In the genomic region with DNA sequence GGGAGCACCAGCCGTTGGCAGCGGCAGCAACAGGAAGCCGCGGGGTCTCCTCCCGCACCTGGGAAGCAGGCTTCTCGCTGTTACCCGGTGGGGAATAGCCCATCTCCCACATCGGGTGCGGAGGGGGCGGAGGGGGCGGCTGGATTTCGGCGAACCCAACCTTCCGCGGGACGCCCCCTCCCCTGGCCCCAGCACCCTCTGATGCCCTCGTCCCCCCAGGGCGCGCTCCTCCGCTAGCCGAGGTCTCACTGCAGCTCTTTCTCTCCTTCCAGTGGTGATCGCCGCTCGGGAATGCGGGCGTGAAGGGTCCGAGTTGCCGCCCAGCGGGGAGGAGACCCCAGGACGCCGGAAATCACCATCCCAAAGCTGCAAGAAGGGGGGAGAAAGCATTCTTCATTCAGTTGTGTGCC, we compare ENCODE assay signal across 8 cellular contexts. TPM values are rescaled to one million over a fixed set of nuclear protein-coding genes. Genes with fewer than 3 reads are reported as not detected.
DNase-seq lines count a peak whose midpoint lies in the region; ATAC-seq, FAIRE-seq and TF ChIP-seq lines count a peak whose summit lies in the region.

No MANE protein-coding gene starts in this region.

- peak; percentile 11 for ATAC-seq in stimulated activated naive CD8-positive, alpha-beta T cell treated with anti-CD3 and anti-CD28 coated beads, Interleukin-15, amount 100 ng/mL, for 72 hours

- peaks cover 25% of the 10 kb centered on the region for H4K20me1 ChIP-seq in astrocyte (ENCODE audit: insufficient read depth, low read length)

- H3K4me3 ChIP-seq in HL-60 (replicated peaks; ENCODE audit: insufficient read depth, low read length) (peak overlapping the region; percentile 42), astrocyte (ENCODE audit: insufficient read depth, low read depth, low read length) (peak overlapping the region; percentile 77), kidney (ENCODE audit: low read length in 2 of 2) (peak overlapping the region; percentile 66 to 85)

- peaks cover 2% of the 10 kb centered on the region for H3K9me3 Mint-ChIP-seq in astrocyte (ENCODE audit: unreplicated experiment)
- peaks cover 4 to 5% of the 10 kb centered on the region in 2 donors for H3K9me3 Mint-ChIP-seq in stimulated activated naive CD8-positive, alpha-beta T cell treated with anti-CD3 and anti-CD28 coated beads, Interleukin-15, amount 100 ng/mL, for 72 hours

- H3K9ac ChIP-seq in ES-I3 (ENCODE audit: low read depth, low read length), result peak overlapping the region; percentile 93
- H3K9ac ChIP-seq in astrocyte (ENCODE audit: low read length), result peak overlapping the region; percentile 96
- peak overlapping the region; percentile 33 to 96 for H3K9ac ChIP-seq in kidney (ENCODE audit: low read length in 2 of 2)

- H3K9me3 ChIP-seq in ES-I3 (ENCODE audit: control insufficient read depth, insufficient read depth, low read length), result no peaks in the 10 kb centered on the region
- H3K9me3 ChIP-seq in astrocyte (ENCODE audit: insufficient read depth, low read depth, low read length), result no peaks in the 10 kb centered on the region
- no peaks in the 10 kb centered on the region for H3K9me3 ChIP-seq in kidney (ENCODE audit: control insufficient read depth in 1 of 2, low read length in 2 of 2)

- TF ChIP-seq CTCF in HL-60 (IDR thresholded peaks at IDR 0.05; ENCODE audit: insufficient read depth, low read length) (no peak), astrocyte (IDR thresholded peaks at IDR 0.05; ENCODE audit: insufficient read depth, low read depth, low read length) (no peak), kidney (IDR thresholded peaks at IDR 0.05; ENCODE audit: borderline replicate concordance, extremely low read depth, insufficient read depth) (no peak)

- H3K27ac Mint-ChIP-seq in astrocyte (ENCODE audit: unreplicated experiment), result peak overlapping the region; percentile 98
- peak overlapping the region; percentile 66 to 99 for H3K27ac Mint-ChIP-seq in stimulated activated naive CD8-positive, alpha-beta T cell treated with anti-CD3 and anti-CD28 coated beads, Interleukin-15, amount 100 ng/mL, for 72 hours

- H3K79me2 ChIP-seq in astrocyte (ENCODE audit: insufficient read depth, low read length), result peaks cover 52% of the 10 kb centered on the region

- H3K27me3 ChIP-seq in HL-60 (ENCODE audit: insufficient read depth, poor library complexity, severe bottlenecking), result peaks cover 44% of the 10 kb centered on the region
- H3K27me3 ChIP-seq in astrocyte (ENCODE audit: insufficient read depth, low read length), result no peaks in the 10 kb centered on the region

- H3K27me3 Mint-ChIP-seq in astrocyte (ENCODE audit: low read depth, unreplicated experiment), result no peaks in the 10 kb centered on the region
- peaks cover 21% of the 10 kb centered on the region for H3K27me3 Mint-ChIP-seq in stimulated activated naive CD8-positive, alpha-beta T cell treated with anti-CD3 and anti-CD28 coated beads, Interleukin-15, amount 100 ng/mL, for 72 hours

- no peak overlapping the region for H2AFZ ChIP-seq in astrocyte (ENCODE audit: low read depth, low read length)

- H3K36me3 Mint-ChIP-seq in astrocyte (ENCODE audit: low read depth, unreplicated experiment), result peaks cover 19% of the 10 kb centered on the region

- H3K4me3 Mint-ChIP-seq in astrocyte (ENCODE audit: unreplicated experiment), result peak overlapping the region; percentile 99
- peak overlapping the region; percentile 98 to 99 for H3K4me3 Mint-ChIP-seq in stimulated activated naive CD8-positive, alpha-beta T cell treated with anti-CD3 and anti-CD28 coated beads, Interleukin-15, amount 100 ng/mL, for 72 hours

- H3K4me1 Mint-ChIP-seq in astrocyte (ENCODE audit: low read depth, unreplicated experiment), result peaks cover 26% of the 10 kb centered on the region
- peaks cover 34% of the 10 kb centered on the region for H3K4me1 Mint-ChIP-seq in stimulated activated naive CD8-positive, alpha-beta T cell treated with anti-CD3 and anti-CD28 coated beads, Interleukin-15, amount 100 ng/mL, for 72 hours

- H3K4me2 ChIP-seq in astrocyte (ENCODE audit: low read length), result peak overlapping the region; percentile 87

- H3K27ac ChIP-seq in HL-60 (replicated peaks), result no peak overlapping the region
- peak overlapping the region; percentile 88 for H3K27ac ChIP-seq in astrocyte (ENCODE audit: low read depth, low read length)
- peak overlapping the region; percentile 99 for H3K27ac ChIP-seq in kidney (ENCODE audit: low read depth in 2 of 2, low read length in 2 of 2)

- FAIRE-seq in astrocyte (lab: Jason Lieb, UNC) (no peak), kidney (lab: Jason Lieb, UNC) (no peak)

- H3K36me3 ChIP-seq in ES-I3 (ENCODE audit: insufficient read depth, low read length) (no peaks in the 10 kb centered on the region), astrocyte (ENCODE audit: insufficient read depth, low read length) (peaks cover 7% of the 10 kb centered on the region), kidney (ENCODE audit: control insufficient read depth in 1 of 2, insufficient read depth in 2 of 2, low read length in 2 of 2) (no peaks in the 10 kb centered on the region)

- H3K4me1 ChIP-seq in ES-I3 (ENCODE audit: insufficient read depth, low read length) (peaks cover 12% of the 10 kb centered on the region), astrocyte (ENCODE audit: insufficient read depth, low read length) (peaks cover 42% of the 10 kb centered on the region), kidney (ENCODE audit: control insufficient read depth in 1 of 2, insufficient read depth in 1 of 2, low read depth in 1 of 2, low read length in 2 of 2) (peaks cover 4 to 15% of the 10 kb centered on the region in 2 donors)

- DNase-seq in HL-60 (ENCODE audit: low read depth in 1 of 2, low spot score in 1 of 2), result no peak
- peak; percentile 27 for DNase-seq in astrocyte (ENCODE audit: low read depth)
- DNase-seq in kidney, result no peak
- no peak for DNase-seq in stimulated activated naive CD8-positive, alpha-beta T cell treated with anti-CD3 and anti-CD28 coated beads, Interleukin-15, amount 100 ng/mL, for 72 hours
- DNase-seq in CD1c-positive myeloid dendritic cell (ENCODE audit: extremely low spot score), result no peak
- DNase-seq in stimulated activated CD4-positive, alpha-beta T cell treated with anti-CD3 and anti-CD28 coated beads, Interleukin-4, amount 100 ng/mL, for 24 hours, result no peak
- no peak for DNase-seq in activated effector memory CD4-positive, alpha-beta T cell treated with anti-CD3 and anti-CD28 coated beads, Interleukin-2, amount 50 U/mL, for 16 hours

- intact Hi-C loops in kidney (cut with DNase I), result loop anchor here (10.0 kb wide), 1 partner anchor 128 kb away; no protein-coding TSS in a partner anchor

RNA-seq across cellular contexts. Expression of a gene that starts 0.3 kb away (rescaled TPM):
- 68.2 and 69.0 TPM in 2 replicates for total RNA-seq in astrocyte
- total RNA-seq in kidney, result 46.5 TPM
- polyA plus RNA-seq in kidney (ENCODE audit: insufficient read depth, low read depth, low replicate concordance), result 7.4 TPM

RNA-seq across cellular contexts. Expression of a gene that starts 57.5 kb away (rescaled TPM):
- total RNA-seq in astrocyte (16.6 and 18.7 TPM in 2 replicates), kidney (19.6 TPM)
- polyA plus RNA-seq in kidney (ENCODE audit: insufficient read depth, low read depth, low replicate concordance), result 26.2 TPM
